ENCODE assay signal across 9 cellular contexts in the genomic region with DNA sequence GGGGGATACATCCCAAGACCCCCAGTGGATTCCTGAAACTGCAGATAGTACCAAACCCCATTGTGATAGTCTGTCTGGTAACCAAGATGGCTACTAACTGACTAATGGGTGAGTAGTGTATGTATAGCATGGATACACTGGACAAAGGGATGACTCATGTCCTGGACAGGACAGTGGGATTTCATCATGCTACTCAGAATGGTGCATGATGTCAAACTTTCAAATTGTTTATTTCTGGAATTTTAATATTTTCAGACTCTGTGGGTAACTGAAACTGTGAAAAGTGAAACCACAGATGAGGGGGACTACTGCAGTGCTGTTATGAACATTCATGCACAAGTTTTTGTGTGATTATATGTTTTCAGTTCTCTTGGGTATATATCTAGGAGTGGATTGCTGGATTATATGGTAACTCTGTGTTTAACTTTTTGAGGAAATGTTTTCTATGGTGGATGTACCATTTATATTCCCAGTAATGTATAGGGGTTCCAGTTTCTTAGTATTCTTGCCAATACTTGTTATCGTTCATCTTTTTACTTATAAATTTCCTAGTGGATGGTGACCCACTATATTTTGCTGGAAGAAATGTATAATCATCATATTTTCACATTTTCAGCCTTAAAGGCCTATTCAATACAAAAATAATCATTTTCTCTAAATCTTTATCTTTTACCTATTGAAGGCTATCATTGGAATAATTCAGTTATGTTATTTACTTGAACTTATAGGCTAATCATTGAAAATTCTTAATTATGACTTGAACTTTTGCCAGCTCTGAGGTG.
A peak's percentile ranks its signal among the peaks of the same experiment; 100 is the strongest.
DNase-seq lines count a peak whose midpoint lies in the region; ATAC-seq and TF ChIP-seq lines count a peak whose summit lies in the region.
"Had no signal": no experiment of that assay in that cellular context is flagged by ENCODE, and none has a peak within 500 bp of the region (broad histone marks: within the 10 kb centered on the region; RNA-seq: fewer than 3 reads in every experiment).

No MANE protein-coding gene starts in this region.

- H3K4me1 Mint-ChIP-seq in T-helper 2 cell treated with Interferon-gamma antibody and Interleukin-4, amounts not matched to agents 5 μg/mL and 100 μg/mL, for 36 hours (ENCODE audit: low read depth) = peaks cover 6% of the 10 kb centered on the region
- H3K4me1 Mint-ChIP-seq: activated B cell treated with CpG ODN at 0.5 μM for 24 hours had no signal

- no peak overlapping the region for H3K4me3 Mint-ChIP-seq in T-helper 2 cell treated with Interferon-gamma antibody and Interleukin-4, amounts not matched to agents 5 μg/mL and 100 μg/mL, for 36 hours
- H3K4me3 Mint-ChIP-seq: activated B cell treated with CpG ODN at 0.5 μM for 24 hours had no signal

- DNase-seq in OCI-M1 (lab: John Stamatoyannopoulos, UW) (peak; percentile 57), kidney tubule cell (ENCODE audit: low spot score) (peak; percentile 82), DMS79 (lab: John Stamatoyannopoulos, UW) (no peak), GM10248 (ENCODE audit: extremely low spot score) (no peak), NCI-H1436 treated with DMSO at 0.1 percent for 48 hours (lab: John Stamatoyannopoulos, UW) (no peak)
- DNase-seq in T-helper 2 cell treated with Interferon-gamma antibody and Interleukin-4, amounts not matched to agents 5 μg/mL and 100 μg/mL, for 36 hours (ENCODE audit: low spot score) = no peak
- DNase-seq: activated B cell treated with CpG ODN at 0.5 μM for 24 hours had no signal

- POLR2A ChIA-PET in GM10248 (lab: Yijun Ruan, JAX) = no interaction called here

- peaks cover 9% of the 10 kb centered on the region for H3K36me3 Mint-ChIP-seq in T-helper 2 cell treated with Interferon-gamma antibody and Interleukin-4, amounts not matched to agents 5 μg/mL and 100 μg/mL, for 36 hours (ENCODE audit: low read depth)

- H3K9me3 Mint-ChIP-seq in T-helper 2 cell treated with Interferon-gamma antibody and Interleukin-4, amounts not matched to agents 5 μg/mL and 100 μg/mL, for 36 hours = peaks cover 28% of the 10 kb centered on the region

- CTCF ChIA-PET in GM10248 (lab: Yijun Ruan, JAX) = interaction anchor here (1.6 kb wide), 1 partner anchor 18 kb away, joined by 3 read pairs; no protein-coding TSS in a partner anchor

- TF ChIP-seq CTCF in GM10248 (IDR thresholded peaks at IDR 0.05; ENCODE audit: control extremely low read depth, extremely low read depth, low read depth, missing control alignments) = no peak

- no peak overlapping the region for H3K27ac Mint-ChIP-seq in T-helper 2 cell treated with Interferon-gamma antibody and Interleukin-4, amounts not matched to agents 5 μg/mL and 100 μg/mL, for 36 hours
- H3K27ac Mint-ChIP-seq: activated B cell treated with CpG ODN at 0.5 μM for 24 hours had no signal

- H3K27me3 Mint-ChIP-seq in T-helper 2 cell treated with Interferon-gamma antibody and Interleukin-4, amounts not matched to agents 5 μg/mL and 100 μg/mL, for 36 hours (ENCODE audit: low read depth) = no peaks in the 10 kb centered on the region
- H3K27me3 Mint-ChIP-seq: activated B cell treated with CpG ODN at 0.5 μM for 24 hours had no signal

- peak; percentile 81 for ATAC-seq in GM18499 (IDR thresholded peaks at IDR 0.05; ENCODE audit: insufficient read depth, unreplicated experiment)
- peak; percentile 61 for ATAC-seq in HG02571 (IDR thresholded peaks at IDR 0.05; ENCODE audit: unreplicated experiment)

Comparison
In these comparisons a context has a peak if more than half of its experiments do, and no peak if none do; other contexts are left out.
1. DNase-seq: peak in OCI-M1 (single experiment) and kidney tubule cell (single experiment); none in DMS79 (single experiment), T-helper 2 cell treated with Interferon-gamma antibody and Interleukin-4, amounts not matched to agents 5 μg/mL and 100 μg/mL, for 36 hours (single experiment), GM10248 (single experiment) and NCI-H1436 treated with DMSO at 0.1 percent for 48 hours (single experiment).